In genomic region chr20:58289143-58289542, GRCh38 we compare ENCODE assay signal across 10 cellular contexts.
"Had no signal": no experiment of that assay in that cellular context is flagged by ENCODE, and none has a peak within 500 bp of the region (broad histone marks: within the 10 kb centered on the region; RNA-seq: fewer than 3 reads in every experiment).

No MANE protein-coding gene starts in this region.

- H3K4me1 ChIP-seq: HAP-1 had no signal

- H3K36me3 Mint-ChIP-seq: IgD-negative memory B cell had no signal

- H3K4me3 ChIP-seq: GM23248, HAP-1 had no signal

- H3K9me3 Mint-ChIP-seq: HFFc6, IgD-negative memory B cell had no signal

- H3K27ac ChIP-seq: GM23248, HL-60 had no signal

- H3K36me3 ChIP-seq: HAP-1 had no signal

- H3K9me3 ChIP-seq: HAP-1 had no signal

- DNase-seq: GM23248, GOT3, H7, HFFc6, KBM-7 had no signal

- H3K27me3 Mint-ChIP-seq: IgD-negative memory B cell had no signal

- FAIRE-seq: HepG2 had no signal

- H3K27ac Mint-ChIP-seq: HFFc6 had no signal

- H3K4me3 Mint-ChIP-seq: HFFc6, IgD-negative memory B cell had no signal

- ATAC-seq: HCT116, HepG2 had no signal
